In the genomic region with DNA sequence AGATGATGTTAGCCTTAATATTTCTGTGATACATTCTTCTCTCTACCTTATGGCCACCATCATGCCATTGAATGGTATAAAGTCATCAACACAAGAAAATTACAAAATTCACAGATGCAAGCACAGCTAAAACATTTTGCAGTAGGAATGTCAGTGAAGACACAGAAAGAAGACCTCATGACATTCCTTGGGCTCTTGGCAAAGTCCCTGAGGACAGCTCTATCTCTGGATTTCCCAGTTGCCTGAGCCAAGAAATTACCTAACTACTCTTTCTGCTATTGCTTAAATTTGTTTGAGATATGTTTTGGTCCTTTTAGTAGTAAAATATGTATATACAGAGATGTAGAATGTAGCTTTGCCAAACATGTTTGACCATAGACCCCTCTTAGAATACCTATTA, we compare ENCODE assay signal across 18 cellular contexts.
"Had no signal": no experiment of that assay in that cellular context is flagged by ENCODE, and none has a peak within 500 bp of the region (broad histone marks: within the 10 kb centered on the region; RNA-seq: fewer than 3 reads in every experiment).

No MANE protein-coding gene starts in this region.

- H3K27me3 ChIP-seq: SJSA1 had no signal

- H3K36me3 ChIP-seq: SJSA1 had no signal

- H3K9me3 ChIP-seq: SJSA1 had no signal

- DNase-seq: KBM-7, NCI-H1092 treated with DMSO at 0.1 percent for 48 hours, NCI-H1436, NCI-H187, NCI-H2029, NCI-H2081 treated with DMSO at 0.1 percent for 48 hours, NCI-H2171, NCI-H226, NCI-H446, NCI-H510A, NCI-H524 treated with DMSO at 0.1 percent for 48 hours, NCI-H69, NCI-H774, Right ventricle myocardium superior, RPMI8226, SIG-M5 had no signal

- H3K4me3 ChIP-seq: SJSA1, SK-N-MC had no signal

- H3K27ac ChIP-seq: SJSA1, SK-N-MC had no signal
